Comparison of ENCODE assay signal across 27 cellular contexts in genomic region chr9:36745977-36746376, GRCh38.
"Had no signal": no experiment of that assay in that cellular context is flagged by ENCODE, and none has a peak within 500 bp of the region (broad histone marks: within the 10 kb centered on the region; RNA-seq: fewer than 3 reads in every experiment).

No MANE protein-coding gene starts in this region.

- H3K4me3 ChIP-seq: MG63 had no signal

- H3K36me3 ChIP-seq: MG63 had no signal

- DNase-seq: Karpas-422, Kasumi-1, MG63, MM.1S, MV-4-11, NCI-H1048, NCI-H1092, NCI-H1092 treated with DMSO at 0.1 percent for 48 hours, NCI-H1105, NCI-H1105 treated with DMSO at 0.1 percent for 48 hours, NCI-H1417 treated with DMSO at 0.1 percent for 48 hours, NCI-H1436, NCI-H1436 treated with DMSO at 0.1 percent for 48 hours, NCI-H146, NCI-H1694, NCI-H1694 treated with DMSO at 0.1 percent for 48 hours, NCI-H1930, NCI-H2081, NCI-H2081 treated with DMSO at 0.1 percent for 48 hours, NCI-H2107, NCI-H2171, NCI-H2171 treated with DMSO at 0.1 percent for 48 hours, NCI-H2227 treated with DMSO at 0.1 percent for 48 hours, NCI-H226, NCI-H345, NCI-H446, NCI-H446 treated with DMSO at 0.1 percent for 48 hours had no signal
